1 cellular context compared by ENCODE assay signal in genomic region chr21:38260426-38260825, GRCh38.
TF ChIP-seq lines count a peak whose summit lies in the region.

No MANE protein-coding gene starts in this region.

TF ChIP-seq in A549, 52 proteins besides CTCF, POLR2A, EP300 and RAD21:
- TF ChIP-seq FOSL2 (IDR thresholded peaks at IDR 0.05) (no peak), FOSL2 (CRISPR knock-in tag; IDR thresholded peaks at IDR 0.05) (no peak), JUN (IDR thresholded peaks at IDR 0.05) (no peak), SREBF2 (IDR thresholded peaks at IDR 0.05) (no peak), MYC (IDR thresholded peaks at IDR 0.05; ENCODE audit: borderline replicate concordance, low read length) (no peak), CBX2 (IDR thresholded peaks at IDR 0.05; ENCODE audit: borderline replicate concordance, low read depth) (no peak), NR3C1 (IDR thresholded peaks at IDR 0.05) (no peak), JUNB (IDR thresholded peaks at IDR 0.05) (no peak), HES2 (IDR thresholded peaks at IDR 0.05) (no peak), BHLHE40 (IDR thresholded peaks at IDR 0.05; ENCODE audit: low read depth, low read length) (no peak), ELK1 (IDR thresholded peaks at IDR 0.05; ENCODE audit: low read depth, low read length) (no peak), EHF (CRISPR knock-in tag; IDR thresholded peaks at IDR 0.05) (no peak), TFCP2L1 (CRISPR knock-in tag; IDR thresholded peaks at IDR 0.05) (no peak), RCOR1 (IDR thresholded peaks at IDR 0.05; ENCODE audit: low read depth, low read length) (no peak)
